8 cellular contexts compared by ENCODE assay signal in the genomic region with DNA sequence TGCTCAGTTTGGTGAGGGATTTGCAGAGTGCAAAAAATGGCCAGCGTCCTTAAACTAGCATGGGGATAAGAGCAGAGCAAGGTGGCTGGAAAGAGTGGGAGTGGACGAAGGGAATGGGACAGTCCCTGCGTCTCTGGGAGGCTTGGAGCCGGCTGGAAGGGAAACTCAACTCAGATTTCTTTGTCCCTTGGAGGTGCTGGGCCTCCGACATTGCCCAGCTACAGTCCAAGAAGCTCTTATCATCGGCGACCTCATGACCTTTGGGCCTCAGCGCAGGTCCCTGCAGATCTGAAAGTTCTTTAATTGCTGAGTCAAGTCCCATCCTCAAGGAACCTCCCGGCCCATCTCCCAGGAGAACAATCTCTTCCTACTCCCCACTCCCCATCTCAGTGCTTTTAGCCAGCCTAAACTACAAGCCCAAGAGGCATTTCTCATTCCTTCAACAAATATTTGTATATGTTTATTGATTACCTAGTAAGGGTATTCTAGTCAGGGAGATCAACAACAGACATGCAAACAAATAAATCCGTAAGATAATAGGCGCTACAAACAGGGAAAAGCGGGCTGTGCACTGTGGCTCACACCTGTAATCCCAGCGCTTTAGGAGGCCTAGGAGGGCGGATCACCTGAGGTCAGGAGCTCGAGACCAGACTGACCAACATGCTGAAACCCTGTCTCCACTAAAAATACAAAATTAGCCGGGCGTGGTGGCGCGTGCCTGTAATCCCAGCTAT. TPM values are rescaled to one million over a fixed set of nuclear protein-coding genes. Genes with fewer than 3 reads are reported as not detected.
DNase-seq lines count a peak whose midpoint lies in the region; ATAC-seq lines count a peak whose summit lies in the region.

No MANE protein-coding gene starts in this region.

- H3K27me3 ChIP-seq in iPS-20b (ENCODE audit: insufficient read depth, low read length) (no peaks in the 10 kb centered on the region), stomach smooth muscle (ENCODE audit: control insufficient read depth in 1 of 2, insufficient read depth in 2 of 2, low read length in 2 of 2) (no peaks in the 10 kb centered on the region)

- H3K4me3 ChIP-seq in iPS-20b (ENCODE audit: low read length) (peak overlapping the region; percentile 85), stomach smooth muscle (ENCODE audit: low read length in 2 of 2) (peak overlapping the region; percentile 86 to 90)

- H3K27ac ChIP-seq in iPS-20b (ENCODE audit: low read length) (peak overlapping the region; percentile 52), stomach smooth muscle (ENCODE audit: low read length) (peak overlapping the region; percentile 67)

- no peaks in the 10 kb centered on the region for H3K36me3 ChIP-seq in iPS-20b (ENCODE audit: insufficient read depth, low read depth, low read length)
- H3K36me3 ChIP-seq in stomach smooth muscle (ENCODE audit: control insufficient read depth in 2 of 2, insufficient read depth in 2 of 2, low read length in 2 of 2) = no peaks in the 10 kb centered on the region

- peak overlapping the region; percentile 63 for H3K27ac Mint-ChIP-seq in T-helper 1 cell treated with Interleukin-12 subunit alpha and Interleukin-12 subunit beta and Interleukin-4 antibody, amounts not matched to agents 30 μg/mL and 1 μg/mL, for 36 hours
- H3K27ac Mint-ChIP-seq in activated naive CD8-positive, alpha-beta T cell = peak overlapping the region; percentile 91

- peak overlapping the region; percentile 89; the same call in 1 of the 2 replicates for H3K9ac ChIP-seq in iPS-20b (ENCODE audit: low read depth, low read length)
- H3K9ac ChIP-seq in stomach smooth muscle (ENCODE audit: low read length in 2 of 2) = peak overlapping the region; percentile 85 to 88

- H3K4me3 Mint-ChIP-seq in T-helper 1 cell treated with Interleukin-12 subunit alpha and Interleukin-12 subunit beta and Interleukin-4 antibody, amounts not matched to agents 30 μg/mL and 1 μg/mL, for 36 hours = peak overlapping the region; percentile 97
- H3K4me3 Mint-ChIP-seq in activated naive CD8-positive, alpha-beta T cell = peak overlapping the region; percentile 92

- H3K27me3 Mint-ChIP-seq in T-helper 1 cell treated with Interleukin-12 subunit alpha and Interleukin-12 subunit beta and Interleukin-4 antibody, amounts not matched to agents 30 μg/mL and 1 μg/mL, for 36 hours (ENCODE audit: low read depth) = peaks cover 12% of the 10 kb centered on the region
- no peaks in the 10 kb centered on the region for H3K27me3 Mint-ChIP-seq in activated naive CD8-positive, alpha-beta T cell

- H3K4me1 ChIP-seq in iPS-20b (ENCODE audit: insufficient read depth, low read length) (peaks cover 8% of the 10 kb centered on the region; the same call in 1 of the 2 replicates), stomach smooth muscle (ENCODE audit: control insufficient read depth, insufficient read depth, low read length) (peaks cover 28% of the 10 kb centered on the region)

- no peaks in the 10 kb centered on the region for H3K9me3 Mint-ChIP-seq in T-helper 1 cell treated with Interleukin-12 subunit alpha and Interleukin-12 subunit beta and Interleukin-4 antibody, amounts not matched to agents 30 μg/mL and 1 μg/mL, for 36 hours
- H3K9me3 Mint-ChIP-seq in activated naive CD8-positive, alpha-beta T cell (ENCODE audit: low read depth) = no peaks in the 10 kb centered on the region

- H3K9me3 ChIP-seq in iPS-20b (ENCODE audit: insufficient read depth, low read depth, low read length) (no peaks in the 10 kb centered on the region), stomach smooth muscle (ENCODE audit: control insufficient read depth in 2 of 2, low read length in 2 of 2) (no peaks in the 10 kb centered on the region)

- no peaks in the 10 kb centered on the region for H3K36me3 Mint-ChIP-seq in T-helper 1 cell treated with Interleukin-12 subunit alpha and Interleukin-12 subunit beta and Interleukin-4 antibody, amounts not matched to agents 30 μg/mL and 1 μg/mL, for 36 hours (ENCODE audit: low read depth)
- no peaks in the 10 kb centered on the region for H3K36me3 Mint-ChIP-seq in activated naive CD8-positive, alpha-beta T cell

- peaks cover 45% of the 10 kb centered on the region for H3K4me1 Mint-ChIP-seq in T-helper 1 cell treated with Interleukin-12 subunit alpha and Interleukin-12 subunit beta and Interleukin-4 antibody, amounts not matched to agents 30 μg/mL and 1 μg/mL, for 36 hours (ENCODE audit: low read depth)
- H3K4me1 Mint-ChIP-seq in activated naive CD8-positive, alpha-beta T cell (ENCODE audit: low read depth) = peaks cover 44% of the 10 kb centered on the region

- DNase-seq in T-helper 1 cell (no peak), mucosa of gallbladder (ENCODE audit: low spot score) (no peak)
- DNase-seq in stimulated activated CD4-positive, alpha-beta T cell treated with anti-CD3 and anti-CD28 coated beads, Interleukin-2, amount 100 ng/mL, for 48 hours = no peak

- ATAC-seq in HG02678 (IDR thresholded peaks at IDR 0.05; ENCODE audit: unreplicated experiment) = no peak

RNA-seq across cellular contexts. Expression of gene TMEM107, which starts 1.0 kb away (rescaled TPM):
- 22.5 TPM for total RNA-seq in mucosa of gallbladder

RNA-seq across cellular contexts. Expression of gene BORCS6, which starts 12.8 kb away (rescaled TPM):
- 12.4 TPM for total RNA-seq in mucosa of gallbladder

RNA-seq across cellular contexts. Expression of gene VAMP2, which starts 14.4 kb away (rescaled TPM):
- total RNA-seq in mucosa of gallbladder = 73.8 TPM

RNA-seq across cellular contexts. Expression of gene PER1, which starts 25.0 kb away (rescaled TPM):
- 123 TPM for total RNA-seq in mucosa of gallbladder

RNA-seq across cellular contexts. Expression of gene AURKB, which starts 33.2 kb away (rescaled TPM):
- 1.9 TPM for total RNA-seq in mucosa of gallbladder
